Comparison of ENCODE assay signal across 26 cellular contexts in the genomic region with DNA sequence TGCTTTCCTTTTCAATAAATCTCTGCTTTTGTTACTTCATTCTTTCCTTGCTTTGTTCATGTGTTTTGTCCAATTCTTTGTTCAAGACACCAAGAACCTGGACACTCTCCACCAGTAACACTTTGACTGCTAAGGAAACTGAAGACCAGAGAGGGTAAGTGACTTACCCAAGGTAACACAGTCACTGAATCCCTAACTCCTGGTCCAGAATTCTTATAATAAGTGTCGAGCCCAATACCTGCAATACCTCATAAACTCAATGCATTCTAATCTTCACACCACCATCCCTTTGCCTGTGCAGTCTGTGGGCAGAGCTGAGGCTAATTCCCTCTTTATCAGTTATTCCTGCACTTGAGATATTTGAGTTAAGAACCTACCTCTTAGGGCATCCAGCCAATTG.
"Had no signal": no experiment of that assay in that cellular context is flagged by ENCODE, and none has a peak within 500 bp of the region (broad histone marks: within the 10 kb centered on the region; RNA-seq: fewer than 3 reads in every experiment).

No MANE protein-coding gene starts in this region.

- H3K9me3 ChIP-seq: ascending aorta, gastroesophageal sphincter, neutrophil, ovary, sigmoid colon, tibial nerve had no signal

- H3K4me1 ChIP-seq: ascending aorta, gastroesophageal sphincter had no signal

- H3K36me3 ChIP-seq: ascending aorta, gastroesophageal sphincter, neutrophil, ovary, sigmoid colon, tibial nerve had no signal

- H3K4me3 ChIP-seq: ascending aorta, gastroesophageal sphincter, ovary had no signal

- H3K27me3 ChIP-seq: ascending aorta, neutrophil, ovary, sigmoid colon, tibial nerve had no signal

- DNase-seq: activated CD4-positive, alpha-beta memory T cell treated with anti-CD3 and anti-CD28 coated beads for 36 hours; activated CD4-positive, alpha-beta T cell treated with anti-CD3 and anti-CD28 coated beads, Interleukin-2, amount 10 ng/mL, durations not matched to agents 24 days and 14 days; activated CD4-positive, CD25-positive, alpha-beta regulatory T cell treated with anti-CD3 and anti-CD28 coated beads, Interleukin-2, amount 50 U/mL, for 72 hours; activated gamma-delta T cell; activated naive CD4-positive, alpha-beta T cell treated with anti-CD3 and anti-CD28 coated beads, Interleukin-2, amount 10 ng/mL, durations not matched to agents 7 days and 5 days; activated naive CD8-positive, alpha-beta T cell treated with anti-CD3 and anti-CD28 coated beads, Interleukin-2, amount 10 ng/mL, durations not matched to agents 7 days and 5 days; cortex of kidney; effector memory CD8-positive, alpha-beta T cell; erythroblast; hippocampal formation; kidney; left colon; mammary epithelial cell; nephron progenitor cell; ovary; retina; sigmoid colon; small intestine; stimulated activated CD4-positive, alpha-beta T cell treated with anti-CD3 and anti-CD28 coated beads, Interleukin-1b, Interleukin-23, amount 100 ng/mL, for 48 hours; stimulated activated naive CD4-positive, alpha-beta T cell; T-helper 2 cell had no signal

- H3K27ac ChIP-seq: ascending aorta, gastroesophageal sphincter, neutrophil, ovary, tibial nerve had no signal

- ATAC-seq: activated CD8-positive, alpha-beta memory T cell treated with anti-CD3 and anti-CD28 coated beads, Interleukin-2, amount 10 ng/mL, durations not matched to agents 7 days and 5 days; effector memory CD8-positive, alpha-beta T cell; gastroesophageal sphincter; left colon had no signal

- FAIRE-seq: kidney, small intestine had no signal
